In genomic region chr16:22216832-22217225, GRCh38 we compare ENCODE assay signal across 10 cellular contexts. TPM values are rescaled to one million over a fixed set of nuclear protein-coding genes. Genes with fewer than 3 reads are reported as not detected.
"Had no signal": no experiment of that assay in that cellular context is flagged by ENCODE, and none has a peak within 500 bp of the region (broad histone marks: within the 10 kb centered on the region; RNA-seq: fewer than 3 reads in every experiment).

No MANE protein-coding gene starts in this region.

RNA-seq across cellular contexts. Expression of gene SDR42E2, which starts 54.5 kb away (rescaled TPM):
- total RNA-seq: activated T-cell treated with anti-CD3 and anti-CD28 coated beads, Interleukin-2, amount 50 U/mL, for 4 hours; hepatocyte; kidney epithelial cell; left lobe of liver; osteoblast; posterior vena cava; skeletal muscle tissue; stomach; suprapubic skin had no signal
- polyA plus RNA-seq: fibroblast of lung, hepatocyte, stomach had no signal
